Comparison of ENCODE assay signal across 10 cellular contexts in the genomic region with DNA sequence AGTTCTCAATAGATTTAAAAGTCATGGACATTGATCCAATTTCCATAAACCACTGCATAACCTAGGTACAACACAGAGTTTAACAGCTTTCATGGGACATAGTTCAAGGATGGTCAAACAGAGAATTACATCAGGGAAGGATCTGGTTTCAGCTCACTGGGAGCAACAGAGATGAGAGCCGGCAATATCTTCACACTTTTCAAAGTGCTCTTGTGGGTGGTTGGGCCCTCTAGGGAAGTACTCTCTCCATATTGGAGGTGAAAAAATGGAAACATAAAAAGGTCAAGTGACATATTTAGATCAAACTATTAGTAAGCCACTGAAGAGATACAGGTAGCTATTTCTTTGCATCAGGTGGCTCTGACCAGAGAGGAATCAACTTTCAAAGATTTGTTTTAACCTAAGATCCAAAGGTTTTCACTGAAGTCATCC.
DNase-seq lines count a peak whose midpoint lies in the region; ATAC-seq and TF ChIP-seq lines count a peak whose summit lies in the region.
"Had no signal": no experiment of that assay in that cellular context is flagged by ENCODE, and none has a peak within 500 bp of the region (broad histone marks: within the 10 kb centered on the region; RNA-seq: fewer than 3 reads in every experiment).

No MANE protein-coding gene starts in this region.

- H3K36me3 Mint-ChIP-seq in T-helper 2 cell treated with Interferon-gamma antibody and Interleukin-4, amounts not matched to agents 5 μg/mL and 100 μg/mL, for 36 hours (ENCODE audit: low read depth), result peaks cover 5% of the 10 kb centered on the region
- H3K36me3 Mint-ChIP-seq in T-helper 17 cell (ENCODE audit: low read depth), result no peaks in the 10 kb centered on the region

- TF ChIP-seq CTCF in neural cell (IDR thresholded peaks at IDR 0.05; ENCODE audit: poor library complexity, severe bottlenecking) (no peak), coronary artery (IDR thresholded peaks at IDR 0.05) (no peak)

- no peak for TF ChIP-seq RAD21 in neural cell (conservative IDR thresholded peaks at IDR 0.05)

- H3K4me3 ChIP-seq in neural cell (ENCODE audit: low read length), result no peak overlapping the region
- H3K4me3 ChIP-seq in coronary artery, result no peak overlapping the region
- H3K4me3 ChIP-seq: SK-N-MC had no signal

- peaks cover 57% of the 10 kb centered on the region for H3K4me1 Mint-ChIP-seq in T-helper 2 cell treated with Interferon-gamma antibody and Interleukin-4, amounts not matched to agents 5 μg/mL and 100 μg/mL, for 36 hours (ENCODE audit: low read depth)
- peaks cover 46% of the 10 kb centered on the region for H3K4me1 Mint-ChIP-seq in T-helper 17 cell

- peak overlapping the region; percentile 38 for H3K4me3 Mint-ChIP-seq in T-helper 2 cell treated with Interferon-gamma antibody and Interleukin-4, amounts not matched to agents 5 μg/mL and 100 μg/mL, for 36 hours
- H3K4me3 Mint-ChIP-seq in T-helper 17 cell, result no peak overlapping the region

- no peaks in the 10 kb centered on the region for H3K9me3 ChIP-seq in T-helper 17 cell (ENCODE audit: control insufficient read depth, low read length, poor library complexity, severe bottlenecking)
- no peaks in the 10 kb centered on the region for H3K9me3 ChIP-seq in neural cell (ENCODE audit: low read length)

- peak overlapping the region; percentile 83 for H3K27ac Mint-ChIP-seq in T-helper 2 cell treated with Interferon-gamma antibody and Interleukin-4, amounts not matched to agents 5 μg/mL and 100 μg/mL, for 36 hours
- peak overlapping the region; percentile 82 for H3K27ac Mint-ChIP-seq in T-helper 17 cell

- no peaks in the 10 kb centered on the region for H4K20me1 ChIP-seq in neural cell (ENCODE audit: insufficient read depth)

- H3K9ac ChIP-seq in neural cell (ENCODE audit: low read length), result no peak overlapping the region

- peak overlapping the region; percentile 45 for H3K27ac ChIP-seq in neural cell (ENCODE audit: low read length)
- no peak overlapping the region for H3K27ac ChIP-seq in coronary artery
- H3K27ac ChIP-seq: SK-N-MC had no signal

- no peaks in the 10 kb centered on the region for H3K36me3 ChIP-seq in neural cell (ENCODE audit: insufficient read depth, low read length)

- ATAC-seq in HG02885 (IDR thresholded peaks at IDR 0.05; ENCODE audit: poor library complexity, unreplicated experiment) (peak; percentile 14), T-helper 17 cell (no peak)

- H3K27me3 Mint-ChIP-seq in T-helper 2 cell treated with Interferon-gamma antibody and Interleukin-4, amounts not matched to agents 5 μg/mL and 100 μg/mL, for 36 hours (ENCODE audit: low read depth), result no peaks in the 10 kb centered on the region
- H3K27me3 Mint-ChIP-seq in T-helper 17 cell, result no peaks in the 10 kb centered on the region

- H2AFZ ChIP-seq in neural cell (ENCODE audit: low read depth, low read length), result no peak overlapping the region

- no peaks in the 10 kb centered on the region for H3K9me2 ChIP-seq in neural cell (ENCODE audit: insufficient read depth, low read length)

- H3K9me3 Mint-ChIP-seq in T-helper 2 cell treated with Interferon-gamma antibody and Interleukin-4, amounts not matched to agents 5 μg/mL and 100 μg/mL, for 36 hours, result no peaks in the 10 kb centered on the region

- peaks cover 2% of the 10 kb centered on the region for H3K27me3 ChIP-seq in neural cell (ENCODE audit: insufficient read depth, low read depth, low read length)

- H3K79me2 ChIP-seq in neural cell (replicated peaks; ENCODE audit: insufficient read depth, low read length), result no peaks in the 10 kb centered on the region

- peaks cover 3% of the 10 kb centered on the region for H3F3A ChIP-seq in neural cell (ENCODE audit: insufficient read depth, low read length, poor library complexity, severe bottlenecking)

- TF ChIP-seq EP300 in neural cell (conservative IDR thresholded peaks at IDR 0.05; ENCODE audit: poor library complexity, severe bottlenecking), result no peak

- H3K4me2 ChIP-seq in neural cell (ENCODE audit: low read length), result no peak overlapping the region

- DNase-seq in T-helper 2 cell treated with Interferon-gamma antibody and Interleukin-4, amounts not matched to agents 5 μg/mL and 100 μg/mL, for 36 hours (ENCODE audit: low spot score), result no peak
- DNase-seq in T-helper 2 cell, result no peak
- DNase-seq in T-helper 17 cell, result no peak
- no peak for DNase-seq in coronary artery (ENCODE audit: low spot score)
- no peak for DNase-seq in effector CD4-positive, alpha-beta T cell
- DNase-seq in cerebellar nuclear complex (lab: John Stamatoyannopoulos, UW), result no peak
- DNase-seq: NCI-H2081 treated with DMSO at 0.1 percent for 48 hours had no signal

TF ChIP-seq in neural cell, 6 proteins besides CTCF, POLR2A, EP300 and RAD21:
- TF ChIP-seq TAF1 (IDR thresholded peaks at IDR 0.05; ENCODE audit: low read depth) (no peak), MXI1 (conservative IDR thresholded peaks at IDR 0.05; ENCODE audit: poor library complexity, severe bottlenecking) (no peak), POLR2AphosphoS5 (IDR thresholded peaks at IDR 0.05) (no peak), SMC3 (conservative IDR thresholded peaks at IDR 0.05; ENCODE audit: poor library complexity) (no peak), EZH2 (IDR thresholded peaks at IDR 0.05; ENCODE audit: borderline replicate concordance, insufficient read depth, low read length, poor library complexity, severe bottlenecking) (no peak)
- TF ChIP-seq, protein P1, sequence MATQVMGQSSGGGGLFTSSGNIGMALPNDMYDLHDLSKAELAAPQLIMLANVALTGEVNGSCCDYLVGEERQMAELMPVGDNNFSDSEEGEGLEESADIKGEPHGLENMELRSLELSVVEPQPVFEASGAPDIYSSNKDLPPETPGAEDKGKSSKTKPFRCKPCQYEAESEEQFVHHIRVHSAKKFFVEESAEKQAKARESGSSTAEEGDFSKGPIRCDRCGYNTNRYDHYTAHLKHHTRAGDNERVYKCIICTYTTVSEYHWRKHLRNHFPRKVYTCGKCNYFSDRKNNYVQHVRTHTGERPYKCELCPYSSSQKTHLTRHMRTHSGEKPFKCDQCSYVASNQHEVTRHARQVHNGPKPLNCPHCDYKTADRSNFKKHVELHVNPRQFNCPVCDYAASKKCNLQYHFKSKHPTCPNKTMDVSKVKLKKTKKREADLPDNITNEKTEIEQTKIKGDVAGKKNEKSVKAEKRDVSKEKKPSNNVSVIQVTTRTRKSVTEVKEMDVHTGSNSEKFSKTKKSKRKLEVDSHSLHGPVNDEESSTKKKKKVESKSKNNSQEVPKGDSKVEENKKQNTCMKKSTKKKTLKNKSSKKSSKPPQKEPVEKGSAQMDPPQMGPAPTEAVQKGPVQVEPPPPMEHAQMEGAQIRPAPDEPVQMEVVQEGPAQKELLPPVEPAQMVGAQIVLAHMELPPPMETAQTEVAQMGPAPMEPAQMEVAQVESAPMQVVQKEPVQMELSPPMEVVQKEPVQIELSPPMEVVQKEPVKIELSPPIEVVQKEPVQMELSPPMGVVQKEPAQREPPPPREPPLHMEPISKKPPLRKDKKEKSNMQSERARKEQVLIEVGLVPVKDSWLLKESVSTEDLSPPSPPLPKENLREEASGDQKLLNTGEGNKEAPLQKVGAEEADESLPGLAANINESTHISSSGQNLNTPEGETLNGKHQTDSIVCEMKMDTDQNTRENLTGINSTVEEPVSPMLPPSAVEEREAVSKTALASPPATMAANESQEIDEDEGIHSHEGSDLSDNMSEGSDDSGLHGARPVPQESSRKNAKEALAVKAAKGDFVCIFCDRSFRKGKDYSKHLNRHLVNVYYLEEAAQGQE (IDR thresholded peaks at IDR 0.05; ENCODE audit: borderline replicate concordance), result no peak
TF ChIP-seq in neural cell: peak in this region for 0.
